In the genomic region with DNA sequence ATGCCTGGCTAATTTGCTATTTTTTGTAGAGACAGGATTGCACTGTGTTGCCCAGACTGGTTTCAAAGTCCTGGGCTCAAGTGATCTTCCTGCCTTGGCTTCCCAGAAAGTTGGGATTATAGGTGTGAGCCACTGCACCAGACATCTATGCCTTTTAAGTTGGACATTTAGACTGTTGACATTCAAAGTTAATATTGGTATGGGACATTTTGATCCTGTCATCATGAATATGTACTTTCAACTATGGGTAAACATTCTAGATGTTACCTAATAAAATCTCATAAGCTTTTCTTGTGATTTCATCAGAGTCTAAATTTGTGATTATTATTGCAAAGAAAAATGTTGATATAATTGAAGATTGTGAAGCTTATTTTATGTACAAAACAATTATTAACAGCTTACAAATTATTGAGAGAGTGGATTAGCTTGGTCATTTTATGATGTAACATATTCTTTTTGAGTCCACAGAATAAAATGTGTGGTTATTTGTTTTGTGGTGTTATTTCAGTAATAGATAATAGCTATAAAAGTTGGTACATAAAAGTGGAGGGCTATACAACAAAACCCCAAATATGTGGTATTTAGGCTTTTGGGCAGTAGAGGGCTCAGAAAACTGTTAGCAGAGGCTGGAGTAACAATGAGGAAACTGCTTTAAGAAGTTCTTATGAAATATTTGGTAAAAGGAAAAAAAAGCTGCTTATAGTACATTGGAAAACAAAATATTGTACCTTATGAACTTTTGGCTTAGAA, we compare ENCODE assay signal across 1 cellular context.
TF ChIP-seq lines count a peak whose summit lies in the region.

No MANE protein-coding gene starts in this region.

TF ChIP-seq in A549, 52 proteins besides CTCF, POLR2A, EP300 and RAD21 (continued from another document):
- TF ChIP-seq, protein P1, sequence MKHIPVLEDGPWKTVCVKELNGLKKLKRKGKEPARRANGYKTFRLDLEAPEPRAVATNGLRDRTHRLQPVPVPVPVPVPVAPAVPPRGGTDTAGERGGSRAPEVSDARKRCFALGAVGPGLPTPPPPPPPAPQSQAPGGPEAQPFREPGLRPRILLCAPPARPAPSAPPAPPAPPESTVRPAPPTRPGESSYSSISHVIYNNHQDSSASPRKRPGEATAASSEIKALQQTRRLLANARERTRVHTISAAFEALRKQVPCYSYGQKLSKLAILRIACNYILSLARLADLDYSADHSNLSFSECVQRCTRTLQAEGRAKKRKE (CRISPR knock-in tag; IDR thresholded peaks at IDR 0.05; ENCODE audit: low read depth), result no peak
- TF ChIP-seq HOXB5 (CRISPR knock-in tag; IDR thresholded peaks at IDR 0.05) (no peak), SREBF2 (IDR thresholded peaks at IDR 0.05) (no peak), NPAS2 (CRISPR knock-in tag; IDR thresholded peaks at IDR 0.05; ENCODE audit: borderline replicate concordance) (no peak), ZSCAN20 (CRISPR knock-in tag; IDR thresholded peaks at IDR 0.05) (no peak), EHMT2 (IDR thresholded peaks at IDR 0.05; ENCODE audit: low read depth) (no peak), SMC3 (IDR thresholded peaks at IDR 0.05) (no peak), MYC (IDR thresholded peaks at IDR 0.05; ENCODE audit: borderline replicate concordance, low read length) (no peak), ZC3H11A (IDR thresholded peaks at IDR 0.05) (no peak)
- TF ChIP-seq, protein P2, sequence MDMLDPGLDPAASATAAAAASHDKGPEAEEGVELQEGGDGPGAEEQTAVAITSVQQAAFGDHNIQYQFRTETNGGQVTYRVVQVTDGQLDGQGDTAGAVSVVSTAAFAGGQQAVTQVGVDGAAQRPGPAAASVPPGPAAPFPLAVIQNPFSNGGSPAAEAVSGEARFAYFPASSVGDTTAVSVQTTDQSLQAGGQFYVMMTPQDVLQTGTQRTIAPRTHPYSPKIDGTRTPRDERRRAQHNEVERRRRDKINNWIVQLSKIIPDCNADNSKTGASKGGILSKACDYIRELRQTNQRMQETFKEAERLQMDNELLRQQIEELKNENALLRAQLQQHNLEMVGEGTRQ (IDR thresholded peaks at IDR 0.05), result no peak
- TF ChIP-seq, protein P3, sequence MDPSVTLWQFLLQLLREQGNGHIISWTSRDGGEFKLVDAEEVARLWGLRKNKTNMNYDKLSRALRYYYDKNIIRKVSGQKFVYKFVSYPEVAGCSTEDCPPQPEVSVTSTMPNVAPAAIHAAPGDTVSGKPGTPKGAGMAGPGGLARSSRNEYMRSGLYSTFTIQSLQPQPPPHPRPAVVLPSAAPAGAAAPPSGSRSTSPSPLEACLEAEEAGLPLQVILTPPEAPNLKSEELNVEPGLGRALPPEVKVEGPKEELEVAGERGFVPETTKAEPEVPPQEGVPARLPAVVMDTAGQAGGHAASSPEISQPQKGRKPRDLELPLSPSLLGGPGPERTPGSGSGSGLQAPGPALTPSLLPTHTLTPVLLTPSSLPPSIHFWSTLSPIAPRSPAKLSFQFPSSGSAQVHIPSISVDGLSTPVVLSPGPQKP (IDR thresholded peaks at IDR 0.05; ENCODE audit: low read depth, low read length), result no peak
